Comparison of ENCODE assay signal across 28 cellular contexts in the genomic region with DNA sequence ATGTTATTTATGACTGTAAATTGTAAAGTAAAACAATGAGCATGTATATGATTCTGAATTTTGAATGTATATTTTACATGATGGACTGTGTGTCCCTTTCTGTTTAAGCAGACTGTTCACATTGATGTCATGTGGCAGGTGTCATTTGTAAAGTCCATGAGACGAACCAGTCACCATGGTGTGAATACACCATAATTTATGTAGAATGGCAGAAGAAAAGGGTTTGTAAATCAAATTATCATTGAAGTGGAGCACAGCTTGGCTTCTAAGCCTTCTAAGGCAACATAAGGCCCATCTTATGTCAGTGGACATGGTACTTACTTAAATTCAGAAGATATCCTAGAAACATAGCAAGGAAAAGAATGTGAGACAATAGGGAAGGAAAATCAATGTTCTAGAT. TPM values are rescaled to one million over a fixed set of nuclear protein-coding genes. Genes with fewer than 3 reads are reported as not detected.
"Had no signal": no experiment of that assay in that cellular context is flagged by ENCODE, and none has a peak within 500 bp of the region (broad histone marks: within the 10 kb centered on the region; RNA-seq: fewer than 3 reads in every experiment).

No MANE protein-coding gene starts in this region.

- H3K27ac ChIP-seq: ascending aorta, body of pancreas, SK-N-MC had no signal

- H3K4me3 ChIP-seq: ascending aorta, body of pancreas, SK-N-MC had no signal

- H3K9me3 ChIP-seq: ascending aorta, body of pancreas had no signal

- DNase-seq: activated B cell treated with CpG ODN at 0.5 μM for 24 hours; activated CD4-positive, alpha-beta T cell treated with anti-CD3 and anti-CD28 coated beads for 1 hour; activated CD4-positive, alpha-beta T cell treated with anti-CD3 and anti-CD28 coated beads, Interleukin-2, amount 10 ng/mL, durations not matched to agents 24 days and 14 days; activated CD4-positive, alpha-beta T cell treated with anti-CD3 and anti-CD28 coated beads, Interleukin-2, amount 50 U/mL, for 48 hours; activated CD8-positive, alpha-beta memory T cell treated with anti-CD3 and anti-CD28 coated beads, Interleukin-2, amount 10 ng/mL, durations not matched to agents 7 days and 5 days; activated effector memory CD4-positive, alpha-beta T cell treated with Interleukin-2 at 50 U/mL for 16 hours; activated naive CD4-positive, alpha-beta T cell; activated naive CD8-positive, alpha-beta T cell treated with anti-CD3 and anti-CD28 coated beads, Interleukin-2, amount 50 U/mL, for 24 hours; activated T-cell treated with anti-CD3 and anti-CD28 coated beads, Interleukin-2, amount 50 U/mL, for 24 hours; amniotic stem cell; body of pancreas; NCI-H1092; NCI-H1930; NCI-H2171; NCI-H2227 treated with DMSO at 0.1 percent for 48 hours; NCI-H446 treated with DMSO at 0.1 percent for 48 hours; NCI-H748 treated with DMSO at 0.1 percent for 48 hours; SIG-M5; T-cell; T-helper 2 cell; T1000 had no signal

- H3K27me3 ChIP-seq: ascending aorta had no signal

- ATAC-seq: activated CD8-positive, alpha-beta memory T cell treated with anti-CD3 and anti-CD28 coated beads, Interleukin-2, amount 10 ng/mL, durations not matched to agents 7 days and 5 days; activated naive CD8-positive, alpha-beta T cell treated with anti-CD3 and anti-CD28 coated beads, Interleukin-2, amount 50 U/mL, for 24 hours; body of pancreas; T-cell had no signal

- H3K36me3 ChIP-seq: ascending aorta had no signal

- FAIRE-seq: TTC549 had no signal

RNA-seq across cellular contexts. Expression of a gene that starts 4.5 kb away (rescaled TPM):
- total RNA-seq: MCF 10A, OCI-LY7, RPMI7951 had no signal

RNA-seq across cellular contexts. Expression of a gene that starts 53.3 kb away (rescaled TPM):
- total RNA-seq: activated CD4-positive, alpha-beta T cell treated with anti-CD3 and anti-CD28 coated beads, Interleukin-2, amount 10 ng/mL, durations not matched to agents 24 days and 14 days; activated CD8-positive, alpha-beta memory T cell treated with anti-CD3 and anti-CD28 coated beads, Interleukin-2, amount 10 ng/mL, durations not matched to agents 7 days and 5 days; activated T-helper 1 cell treated with anti-CD3 and anti-CD28 coated beads, Interleukin-12 subunit alpha, Interleukin-12 subunit beta, Interleukin-2, Interleukin-4 antibody, amounts not matched to agents 30 ng/mL and 10 ng/mL and 1 ng/mL, durations not matched to agents 14 hours and 24 hours and 36 hours; ascending aorta; body of pancreas; MCF 10A; OCI-LY7; RPMI7951 had no signal
